In genomic region chr16:68022728-68023537, GRCh38 we compare ENCODE assay signal across 8 cellular contexts. TPM values are rescaled to one million over a fixed set of nuclear protein-coding genes. Genes with fewer than 3 reads are reported as not detected.
DNase-seq lines count a peak whose midpoint lies in the region; ATAC-seq and TF ChIP-seq lines count a peak whose summit lies in the region.

DDX28 (minus strand) TSS chr16:68023232; CDS start chr16:68023202, 30 bp downstream.
DUS2 (plus strand) TSS chr16:68023284; CDS start chr16:68038024, 14,740 bp downstream.

- H3K27ac Mint-ChIP-seq in Calu3 (ENCODE audit: unreplicated experiment), result peak within 1 kb of the TSS; percentile 90

- CTCF ChIA-PET in Calu3 (lab: Charles Lee), result interaction anchor here (0.6 to 1.2 kb wide), 5 partner anchors 17 to 156 kb away, joined by 3 to 7 read pairs (median 3); no protein-coding TSS in a partner anchor

- peaks cover 13% of the 10 kb centered on the region for H3K4me1 Mint-ChIP-seq in Calu3 (ENCODE audit: low read depth, unreplicated experiment)

- peak; percentile 89 for ATAC-seq in GM21423 (IDR thresholded peaks at IDR 0.05; ENCODE audit: unreplicated experiment)

- no peaks in the 10 kb centered on the region for H3K9me3 Mint-ChIP-seq in Calu3 (ENCODE audit: low read depth, unreplicated experiment)

- intact Hi-C loops in Calu3 (cut with micrococcal nuclease; ENCODE audit: unreplicated experiment), result no loop called here

- DNase-seq in Calu3 (peak; percentile 95), HuH-7 (ENCODE audit: low spot score) (peak; percentile 90), OCI-M1 (lab: John Stamatoyannopoulos, UW) (peak; percentile 95), activated T-cell treated with anti-CD3 and anti-CD28 coated beads for 1 hour (ENCODE audit: low read depth) (peak; percentile 89), epidermal melanocyte (ENCODE audit: insufficient read length, low spot score) (peak; percentile 82), middle frontal gyrus (ENCODE audit: extremely low spot score, low spot score) (peak; percentile 87)
- DNase-seq in stimulated activated CD8-positive, alpha-beta memory T cell treated with anti-CD3 and anti-CD28 coated beads, Interleukin-15, amount 100 ng/mL, for 48 hours (ENCODE audit: low read depth in 2 of 2), result peak; percentile 82 to 87

- no peak for TF ChIP-seq CTCF in Calu3 (IDR thresholded peaks at IDR 0.05; ENCODE audit: unreplicated experiment)

- peaks cover 49% of the 10 kb centered on the region for H3K36me3 Mint-ChIP-seq in Calu3 (ENCODE audit: insufficient read depth, unreplicated experiment)

- BruUV-seq in Calu3 (replicated peaks; lab: Mats Ljungman, UMichigan), result TSS peak; percentile 81

- H3K27me3 Mint-ChIP-seq in Calu3 (ENCODE audit: unreplicated experiment), result no peaks in the 10 kb centered on the region

- H3K4me3 Mint-ChIP-seq in Calu3 (ENCODE audit: low read depth, unreplicated experiment), result peak within 1 kb of the TSS; percentile 83

RNA-seq across cellular contexts. Expression of gene DDX28, which starts in this region (rescaled TPM):
- total RNA-seq in Calu3 (2022), result 16.8 and 21.5 TPM in 2 replicates

RNA-seq across cellular contexts. Expression of gene DUS2, which starts in this region (rescaled TPM):
- 31.7 and 33.5 TPM in 2 replicates for total RNA-seq in Calu3 (2022)

Comparison
In these comparisons a context has a peak if more than half of its experiments do, and no peak if none do; other contexts are left out.
1. Peak in every context shown above with its lines: DNase-seq and ATAC-seq.